ENCODE assay signal across 27 cellular contexts in genomic region chr1:59074574-59074973, GRCh38.
"Had no signal": no experiment of that assay in that cellular context is flagged by ENCODE, and none has a peak within 500 bp of the region (broad histone marks: within the 10 kb centered on the region; RNA-seq: fewer than 3 reads in every experiment).

No MANE protein-coding gene starts in this region.

- H3K27ac ChIP-seq: stomach, suprapubic skin, testis, thoracic aorta, thyroid gland, tibial artery, tibial nerve, transverse colon, upper lobe of left lung, upper lobe of right lung, uterus, vagina had no signal

- FAIRE-seq: urothelium cell line had no signal

- H3K4me3 ChIP-seq: stomach, suprapubic skin, thoracic aorta, thyroid gland, tibial artery, tibial nerve, transverse colon, upper lobe of left lung, upper lobe of right lung, uterus, vagina had no signal

- H3K27me3 ChIP-seq: stomach, suprapubic skin, testis, thyroid gland, tibial artery, tibial nerve, transverse colon, upper lobe of left lung, upper lobe of right lung, uterus, vagina had no signal

- DNase-seq: stimulated activated CD4-positive, alpha-beta T cell treated with anti-CD3 and anti-CD28 coated beads, Interleukin-2, amount 100 ng/mL, for 48 hours; stimulated activated CD4-positive, alpha-beta T cell treated with anti-CD3 and anti-CD28 coated beads, Interleukin-4, amount 100 ng/mL, for 1 hour; stimulated activated CD4-positive, alpha-beta T cell treated with anti-CD3 and anti-CD28 coated beads, Interleukin-4, amount 100 ng/mL, for 24 hours; stimulated activated CD4-positive, alpha-beta T cell treated with anti-CD3 and anti-CD28 coated beads, Interleukin-4, amount 100 ng/mL, for 4 hours; stimulated activated CD8-positive, alpha-beta memory T cell treated with anti-CD3 and anti-CD28 coated beads, Interleukin-4, amount 100 ng/mL, for 48 hours; stimulated activated naive B cell treated with anti-CD40 and anti-IgM and Interleukin-4, amounts not matched to agents 10 μg/mL and 1 μg/mL and 100 μg/mL, for 72 hours; stimulated activated naive CD4-positive, alpha-beta T cell; stimulated activated naive CD4-positive, alpha-beta T cell treated with Interleukin-2 at 50 U/mL for 16 hours; stimulated activated naive CD8-positive, alpha-beta T cell treated with anti-CD3 and anti-CD28 coated beads, Interleukin-15, amount 100 ng/mL, for 72 hours; stimulated activated naive CD8-positive, alpha-beta T cell treated with anti-CD3 and anti-CD28 coated beads, Interleukin-15, Interleukin-2, amounts not matched to agents 100 U/mL and 50 U/mL, for 24 hours; stomach; substantia nigra; testis; tibial artery; transverse colon; trophoblast cell; upper lobe of right lung; uterus had no signal

- H3K36me3 ChIP-seq: stomach, suprapubic skin, thoracic aorta, thyroid gland, tibial artery, tibial nerve, transverse colon, upper lobe of left lung, upper lobe of right lung, uterus, vagina had no signal

- H3K9me3 ChIP-seq: stomach, suprapubic skin, testis, thoracic aorta, thyroid gland, tibial artery, tibial nerve, transverse colon, upper lobe of left lung, upper lobe of right lung, uterus, vagina had no signal

- H3K4me1 ChIP-seq: testis, thyroid gland, tibial artery, uterus had no signal

- ATAC-seq: stimulated activated effector memory CD8-positive, alpha-beta T cell treated with anti-CD3 and anti-CD28 coated beads, Interleukin-12 subunit alpha, Interleukin-12 subunit beta, amount 100 ng/mL, for 72 hours; stimulated activated memory B cell treated with anti-CD40 and anti-IgM and Interleukin-4, amounts not matched to agents 10 μg/mL and 1 μg/mL and 100 μg/mL, for 72 hours; stimulated activated naive B cell treated with anti-CD40 and anti-IgM and Interleukin-4, amounts not matched to agents 10 μg/mL and 1 μg/mL and 100 μg/mL, for 72 hours; stimulated activated naive CD8-positive, alpha-beta T cell treated with anti-CD3 and anti-CD28 coated beads, Interleukin-15, amount 100 ng/mL, for 72 hours; stimulated activated naive CD8-positive, alpha-beta T cell treated with anti-CD3 and anti-CD28 coated beads, Interleukin-15, Interleukin-2, amounts not matched to agents 100 U/mL and 50 U/mL, for 24 hours; upper lobe of right lung had no signal
